20 cellular contexts compared by ENCODE assay signal in genomic region chr17:79730769-79731483, GRCh38. TPM values are rescaled to one million over a fixed set of nuclear protein-coding genes. Genes with fewer than 3 reads are reported as not detected.
A peak's percentile ranks its signal among the peaks of the same experiment; 100 is the strongest.
DNase-seq lines count a peak whose midpoint lies in the region; ATAC-seq and TF ChIP-seq lines count a peak whose summit lies in the region.
"Had no signal": no experiment of that assay in that cellular context is flagged by ENCODE, and none has a peak within 500 bp of the region (broad histone marks: within the 10 kb centered on the region; RNA-seq: fewer than 3 reads in every experiment).

Gene ENPP7 (plus strand): TSS chr17:79730943. CDS start chr17:79731140, 197 bp downstream.

- H3K9me3 ChIP-seq in neuronal stem cell (replicated peaks in 1 of 2; ENCODE audit: control insufficient read depth in 2 of 2, insufficient read depth in 1 of 2, low read depth in 1 of 2, low read length in 2 of 2) (peaks cover 0 to 2% of the 10 kb centered on the region in 2 donors), OCI-LY7 (ENCODE audit: low read length) (no peaks in the 10 kb centered on the region)

- H3K4me2 ChIP-seq in neuronal stem cell (ENCODE audit: insufficient read depth, low read length, poor library complexity, severe bottlenecking) (no peak within 1 kb of the TSS), OCI-LY7 (ENCODE audit: low read length) (no peak within 1 kb of the TSS)

- intact Hi-C loops in OCI-LY7 (cut with micrococcal nuclease; ENCODE audit: unreplicated experiment) = no loop called here

- H3K4me1 ChIP-seq in neuronal stem cell (ENCODE audit: control insufficient read depth in 2 of 2, insufficient read depth in 1 of 2, low read depth in 1 of 2, low read length in 2 of 2) (peaks cover 0 to 1% of the 10 kb centered on the region in 2 donors), OCI-LY7 (ENCODE audit: insufficient read depth, low read length, poor library complexity, severe bottlenecking) (peaks cover 24% of the 10 kb centered on the region)

- H4K91ac ChIP-seq in neuronal stem cell (ENCODE audit: low read depth, low read length, poor library complexity) = no peak within 1 kb of the TSS

- ATAC-seq in activated T-helper 17 cell treated with anti-CD3 and anti-CD28 coated beads, Interleukin-2, amount 50 U/mL, for 72 hours (replicated peaks) = no peak

- POLR2A ChIA-PET in activated CD4-positive, alpha-beta T cell treated with anti-CD3 and anti-CD28 coated beads, Interleukin-2, amount 10 ng/mL, durations not matched to agents 7 days and 5 days (lab: Charles Lee) = no interaction called here
- POLR2A ChIA-PET in OCI-LY7 (lab: Charles Lee) = no interaction called here

- H3K36me3 Mint-ChIP-seq in activated CD4-positive, alpha-beta T cell treated with anti-CD3 and anti-CD28 coated beads, Interleukin-2, amount 10 ng/mL, durations not matched to agents 7 days and 5 days (ENCODE audit: low read depth) = no peaks in the 10 kb centered on the region
- no peaks in the 10 kb centered on the region for H3K36me3 Mint-ChIP-seq in activated T-helper 17 cell treated with anti-CD3 and anti-CD28 coated beads, Interleukin-2, amount 50 U/mL, for 72 hours (ENCODE audit: low read depth)

- peak within 1 kb of the TSS; percentile 27 for H2BK15ac ChIP-seq in neuronal stem cell (ENCODE audit: low read length)

- peak within 1 kb of the TSS; percentile 5 for H3K23ac ChIP-seq in neuronal stem cell (ENCODE audit: low read depth, low read length, poor library complexity)

- H3K27ac ChIP-seq in neuronal stem cell (replicated peaks; ENCODE audit: low read length) = no peak within 1 kb of the TSS
- no peak within 1 kb of the TSS for H3K27ac ChIP-seq in OCI-LY7 (ENCODE audit: low read depth, low read length, poor library complexity, severe bottlenecking)
- H3K27ac ChIP-seq: SK-N-MC had no signal

- H4K20me1 ChIP-seq in OCI-LY7 (ENCODE audit: insufficient read depth, low read length) = no peaks in the 10 kb centered on the region

- TF ChIP-seq CTCF in OCI-LY7 (conservative IDR thresholded peaks at IDR 0.05; ENCODE audit: low read length) = no peak

- no peaks in the 10 kb centered on the region for H3K27me3 Mint-ChIP-seq in activated CD4-positive, alpha-beta T cell treated with anti-CD3 and anti-CD28 coated beads, Interleukin-2, amount 10 ng/mL, durations not matched to agents 7 days and 5 days
- no peaks in the 10 kb centered on the region for H3K27me3 Mint-ChIP-seq in activated T-helper 17 cell treated with anti-CD3 and anti-CD28 coated beads, Interleukin-2, amount 50 U/mL, for 72 hours

- CTCF ChIA-PET in activated CD4-positive, alpha-beta T cell treated with anti-CD3 and anti-CD28 coated beads, Interleukin-2, amount 10 ng/mL, durations not matched to agents 7 days and 5 days (lab: Charles Lee) = no interaction called here
- CTCF ChIA-PET in OCI-LY7 (lab: Charles Lee; ENCODE audit: unreplicated experiment) = no interaction called here

- H3K79me2 ChIP-seq in OCI-LY7 (ENCODE audit: insufficient read depth, low read depth, low read length) = no peaks in the 10 kb centered on the region

- peak within 1 kb of the TSS; percentile 19 for H3K27ac Mint-ChIP-seq in activated CD4-positive, alpha-beta T cell treated with anti-CD3 and anti-CD28 coated beads, Interleukin-2, amount 10 ng/mL, durations not matched to agents 7 days and 5 days
- H3K27ac Mint-ChIP-seq in activated T-helper 17 cell treated with anti-CD3 and anti-CD28 coated beads, Interleukin-2, amount 50 U/mL, for 72 hours = peak within 1 kb of the TSS; percentile 3
- H3K27ac Mint-ChIP-seq: H9 had no signal

- no CpG with 5 or more reads among the region's 33 CpGs for WGBS in neuronal stem cell (ENCODE audit: extremely low coverage in 2 of 2, insufficient read length in 2 of 2, insufficient replicate concordance in 1 of 2), 2 donors

- no peak within 1 kb of the TSS for H2BK5ac ChIP-seq in neuronal stem cell (ENCODE audit: low read length)

- H2AK5ac ChIP-seq in neuronal stem cell (ENCODE audit: low read depth, low read length) = peak within 1 kb of the TSS; percentile 28

- no peaks in the 10 kb centered on the region for H3K9me3 Mint-ChIP-seq in activated CD4-positive, alpha-beta T cell treated with anti-CD3 and anti-CD28 coated beads, Interleukin-2, amount 10 ng/mL, durations not matched to agents 7 days and 5 days
- no peaks in the 10 kb centered on the region for H3K9me3 Mint-ChIP-seq in activated T-helper 17 cell treated with anti-CD3 and anti-CD28 coated beads, Interleukin-2, amount 50 U/mL, for 72 hours
- H3K9me3 Mint-ChIP-seq: H9 had no signal

- no peak within 1 kb of the TSS for H3K4ac ChIP-seq in neuronal stem cell (ENCODE audit: low read length)

- H3K9me2 ChIP-seq in OCI-LY7 (ENCODE audit: insufficient read depth, low read length) = no peaks in the 10 kb centered on the region

- H3K79me1 ChIP-seq in neuronal stem cell (ENCODE audit: low read depth, low read length) = no peaks in the 10 kb centered on the region

- no peak for DNase-seq in activated CD4-positive, alpha-beta T cell treated with anti-CD3 and anti-CD28 coated beads, Interleukin-2, amount 10 ng/mL, durations not matched to agents 7 days and 5 days
- no peak for DNase-seq in activated CD4-positive, alpha-beta T cell treated with anti-CD3 and anti-CD28 coated beads, Interleukin-2, amount 50 U/mL, for 48 hours
- DNase-seq in neuronal stem cell (ENCODE audit: low spot score) = no peak
- DNase-seq in T1000 (lab: John Stamatoyannopoulos, UW) = no peak
- no peak for DNase-seq in DMS153 treated with DMSO at 0.1 percent for 48 hours (lab: John Stamatoyannopoulos, UW; ENCODE audit: unreplicated experiment)
- no peak for DNase-seq in OCI-LY7 (ENCODE audit: low spot score)
- DNase-seq in iPS-NIHi7 (ENCODE audit: extremely low spot score) = no peak
- DNase-seq: 8988T, C1 segment of cervical spinal cord, DMS153, H9, NCI-H1048, NCI-H1436 treated with DMSO at 0.1 percent for 48 hours, NCI-H2081, NCI-H510A, NCI-H774, Right ventricle myocardium superior had no signal

- BruUV-seq in OCI-LY7 (replicated peaks; lab: Mats Ljungman, UMichigan) = no TSS peak

- H2AFZ ChIP-seq in neuronal stem cell (ENCODE audit: low read length) = no peak within 1 kb of the TSS
- no peak within 1 kb of the TSS for H2AFZ ChIP-seq in OCI-LY7 (ENCODE audit: low read length)

- peak within 1 kb of the TSS; percentile 80 for H3K18ac ChIP-seq in neuronal stem cell (ENCODE audit: low read length)

- H4K8ac ChIP-seq in neuronal stem cell (ENCODE audit: low read depth, low read length) = no peak within 1 kb of the TSS

- no peak within 1 kb of the TSS for H3K14ac ChIP-seq in neuronal stem cell (ENCODE audit: low read length)

- no peak within 1 kb of the TSS for H3K9ac ChIP-seq in neuronal stem cell (ENCODE audit: low read depth, low read length, poor library complexity)

- no peak within 1 kb of the TSS for H3K4me3 Mint-ChIP-seq in activated CD4-positive, alpha-beta T cell treated with anti-CD3 and anti-CD28 coated beads, Interleukin-2, amount 10 ng/mL, durations not matched to agents 7 days and 5 days
- peak within 1 kb of the TSS; percentile 84 for H3K4me3 Mint-ChIP-seq in activated T-helper 17 cell treated with anti-CD3 and anti-CD28 coated beads, Interleukin-2, amount 50 U/mL, for 72 hours
- H3K4me3 Mint-ChIP-seq: H9 had no signal

- peaks cover 14% of the 10 kb centered on the region for H3K4me1 Mint-ChIP-seq in activated CD4-positive, alpha-beta T cell treated with anti-CD3 and anti-CD28 coated beads, Interleukin-2, amount 10 ng/mL, durations not matched to agents 7 days and 5 days
- peaks cover 13% of the 10 kb centered on the region for H3K4me1 Mint-ChIP-seq in activated T-helper 17 cell treated with anti-CD3 and anti-CD28 coated beads, Interleukin-2, amount 50 U/mL, for 72 hours

- no peak within 1 kb of the TSS for H2BK12ac ChIP-seq in neuronal stem cell (ENCODE audit: low read length)

- H3K36me3 ChIP-seq in neuronal stem cell (replicated peaks in 1 of 2; ENCODE audit: control insufficient read depth in 2 of 2, insufficient read depth in 2 of 2, low read length in 2 of 2) (no peaks in the 10 kb centered on the region), OCI-LY7 (ENCODE audit: insufficient read depth, low read length) (no peaks in the 10 kb centered on the region)

- H2BK120ac ChIP-seq in neuronal stem cell (ENCODE audit: low read depth, low read length) = no peak within 1 kb of the TSS

- no peaks in the 10 kb centered on the region for H3K27me3 ChIP-seq in neuronal stem cell (ENCODE audit: control insufficient read depth in 3 of 3, insufficient read depth in 3 of 3, low read depth in 1 of 3, low read length in 3 of 3)

- H3K4me3 ChIP-seq in neuronal stem cell (ENCODE audit: low read length in 2 of 2) = no peak within 1 kb of the TSS
- H3K4me3 ChIP-seq in OCI-LY7 (ENCODE audit: low read depth, low read length, poor library complexity, severe bottlenecking) = no peak within 1 kb of the TSS
- H3K4me3 ChIP-seq: SK-N-MC had no signal

RNA-seq across cellular contexts. Expression of gene ENPP7, which starts in this region (rescaled TPM):
- total RNA-seq in activated CD4-positive, alpha-beta T cell treated with anti-CD3 and anti-CD28 coated beads, Interleukin-2, amount 10 ng/mL, durations not matched to agents 7 days and 5 days = not detected
- under 1 TPM in 1 of 2 donors, not detected in 1; 0.50 TPM for total RNA-seq in activated T-helper 17 cell treated with anti-CD3 and anti-CD28 coated beads, Interleukin-2, amount 50 U/mL, for 72 hours
- polyA plus RNA-seq in neuronal stem cell (2013, experiment 1 of 2) = not detected
- not detected for polyA plus RNA-seq in neuronal stem cell (2013, experiment 2 of 2)
- total RNA-seq in OCI-LY7 (2014; rRNA removed; shearing (Covaris generic)) = 0.28 and 0.93 TPM in 2 replicates
- total RNA-seq in OCI-LY7 (2022) = 0.42 and 0.53 TPM in 2 replicates
- total RNA-seq: H9, MCF 10A, Right ventricle myocardium superior had no signal
